Comparison of ENCODE assay signal across 10 cellular contexts in genomic region chr10:96334888-96335526, GRCh38. TPM values are rescaled to one million over a fixed set of nuclear protein-coding genes. Genes with fewer than 3 reads are reported as not detected.
DNase-seq lines count a peak whose midpoint lies in the region; ATAC-seq and TF ChIP-seq lines count a peak whose summit lies in the region.
"Had no signal": no experiment of that assay in that cellular context is flagged by ENCODE, and none has a peak within 500 bp of the region (broad histone marks: within the 10 kb centered on the region; RNA-seq: fewer than 3 reads in every experiment).

No MANE protein-coding gene starts in this region.

- H3K9me3 ChIP-seq in Panc1 (ENCODE audit: control insufficient read depth, insufficient read depth, low read depth, low read length): no peaks in the 10 kb centered on the region
- H3K9me3 ChIP-seq in trophoblast cell (ENCODE audit: insufficient read depth, low read depth, low read length): no peaks in the 10 kb centered on the region

- intact Hi-C loops in Panc1 (cut with micrococcal nuclease; ENCODE audit: unreplicated experiment): no loop called here

- DNase-seq in BJ (ENCODE audit: low read depth) (no peak), GM20000 (ENCODE audit: low spot score) (no peak), Panc1 (ENCODE audit: low read depth, low spot score) (peak; percentile 35), fibroblast of pulmonary artery (ENCODE audit: low read depth) (peak; percentile 57), trophoblast cell (peak; percentile 18 to 73), NCI-H187 (lab: John Stamatoyannopoulos, UW) (no peak)

- no peak overlapping the region for H2AK5ac ChIP-seq in trophoblast cell (ENCODE audit: low read length)

- ATAC-seq in Panc1 (peak; percentile 83), GM21528 (IDR thresholded peaks at IDR 0.05; ENCODE audit: low FRiP score, unreplicated experiment) (no peak), HG03521 (IDR thresholded peaks at IDR 0.05; ENCODE audit: unreplicated experiment) (no peak)

- H4K8ac ChIP-seq in trophoblast cell (ENCODE audit: low read depth, low read length): no peak overlapping the region

- POLR2A ChIA-PET in BJ (lab: Charles Lee): no interaction called here
- POLR2A ChIA-PET in Panc1 (lab: Charles Lee): no interaction called here

- H2AFZ ChIP-seq in trophoblast cell (ENCODE audit: insufficient read depth, low read length, poor library complexity): no peak overlapping the region

- H3K14ac ChIP-seq in trophoblast cell (ENCODE audit: low read length): no peak overlapping the region

- H3K79me1 ChIP-seq in trophoblast cell (ENCODE audit: low read length): no peaks in the 10 kb centered on the region

- H3K23ac ChIP-seq in trophoblast cell (ENCODE audit: low read length): no peak overlapping the region

- H3K27me3 ChIP-seq in BJ (ENCODE audit: control insufficient read depth, insufficient read depth, low read length) (no peaks in the 10 kb centered on the region), Panc1 (ENCODE audit: control insufficient read depth, insufficient read depth, low read length) (peaks cover 27% of the 10 kb centered on the region), trophoblast cell (ENCODE audit: insufficient read depth, low read length) (no peaks in the 10 kb centered on the region)

- no peak overlapping the region for H2BK120ac ChIP-seq in trophoblast cell (ENCODE audit: insufficient read depth, low read length, poor library complexity)

- H3K79me2 ChIP-seq in trophoblast cell (ENCODE audit: control insufficient read depth, insufficient read depth, low read length, poor library complexity): no peaks in the 10 kb centered on the region

- H3K4me3 ChIP-seq in BJ (ENCODE audit: low read depth, low read length) (no peak overlapping the region), Panc1 (ENCODE audit: low read depth in 2 of 2, low read length in 2 of 2) (no peak overlapping the region), fibroblast of pulmonary artery (replicated peaks; ENCODE audit: low read depth, low read length) (no peak overlapping the region), trophoblast cell (ENCODE audit: low read depth, low read length) (no peak overlapping the region)

- no TSS peak for BruUV-seq in Panc1 (replicated peaks; lab: Mats Ljungman, UMichigan)

- H3K18ac ChIP-seq in trophoblast cell (ENCODE audit: low read length): no peak overlapping the region

- H4K91ac ChIP-seq in trophoblast cell (ENCODE audit: low read depth, low read length): no peak overlapping the region

- CTCF ChIA-PET in BJ (lab: Yijun Ruan, JAX): interaction anchor here (0.7 to 3.3 kb wide), 14 partner anchors 11 to 324 kb away, joined by 3 to 28 read pairs (median 4); no protein-coding TSS in a partner anchor
- CTCF ChIA-PET in Panc1 (lab: Charles Lee): interaction anchor here (0.7 to 1.5 kb wide), 4 partner anchors 35 to 1105 kb away, joined by 3 to 5 read pairs (median 4); no protein-coding TSS in a partner anchor

- H3K27ac ChIP-seq in Panc1 (ENCODE audit: low read length) (no peak overlapping the region), trophoblast cell (ENCODE audit: low read depth, low read length) (no peak overlapping the region)

- no peaks in the 10 kb centered on the region for H3K4me1 ChIP-seq in Panc1 (ENCODE audit: control insufficient read depth, insufficient read depth, low read length)
- H3K4me1 ChIP-seq in trophoblast cell (ENCODE audit: control insufficient read depth in 1 of 2, insufficient read depth in 2 of 2, low read length in 2 of 2): no peaks in the 10 kb centered on the region

- TF ChIP-seq CTCF in BJ (IDR thresholded peaks at IDR 0.05; ENCODE audit: insufficient read depth, low read depth, low read length) (peak; percentile 87), GM20000 (IDR thresholded peaks at IDR 0.05; ENCODE audit: extremely low read depth, missing control alignments) (peak; percentile 44), Panc1 (IDR thresholded peaks at IDR 0.05) (peak; percentile 93), fibroblast of pulmonary artery (IDR thresholded peaks at IDR 0.05; ENCODE audit: low read length, missing control alignments) (peak; percentile 88)

- in situ Hi-C loops in Panc1 (cut with HindIII; ENCODE audit: low pct_unique_long_range_greater_than_20kb, low sequenced_read_pairs): no loop called here

- H3K36me3 ChIP-seq in BJ (ENCODE audit: control insufficient read depth, insufficient read depth, low read length) (no peaks in the 10 kb centered on the region), Panc1 (ENCODE audit: control insufficient read depth, insufficient read depth, low read length) (no peaks in the 10 kb centered on the region), trophoblast cell (ENCODE audit: control insufficient read depth in 1 of 2, insufficient read depth in 2 of 2, low read length in 2 of 2) (no peaks in the 10 kb centered on the region)

- no peak overlapping the region for H4K12ac ChIP-seq in trophoblast cell (ENCODE audit: low read depth, low read length)

- no CpG with 5 or more reads among the region's 4 CpGs for WGBS in trophoblast cell (ENCODE audit: extremely low coverage, insufficient coverage, insufficient read length)

- H3K4me2 ChIP-seq in trophoblast cell (ENCODE audit: low read length): no peak overlapping the region

- no peak overlapping the region for H2BK12ac ChIP-seq in trophoblast cell (ENCODE audit: low read length)

- no peak overlapping the region for H3K4ac ChIP-seq in trophoblast cell (ENCODE audit: low read depth, low read length)

- H2BK5ac ChIP-seq in trophoblast cell (ENCODE audit: low read depth, low read length, poor library complexity): no peak overlapping the region

- no peak overlapping the region for H3K9ac ChIP-seq in trophoblast cell (ENCODE audit: low read length)

RNA-seq across cellular contexts. Expression of gene OPALIN, which starts 23.8 kb away (rescaled TPM):
- polyA plus RNA-seq in BJ (2011; rRNA removed): not detected in 2 replicates
- polyA minus RNA-seq in BJ (2011; rRNA and poly(A)+ RNA removed): not detected in 2 replicates
- not detected for total RNA-seq in Panc1 (2021; ENCODE audit: unreplicated experiment)
- polyA plus RNA-seq in Panc1 (2012; ENCODE audit: insufficient read length): not detected
- 0.01 and 0.04 TPM in 2 replicates for polyA plus RNA-seq in trophoblast cell (2013)
- total RNA-seq: subcutaneous adipose tissue had no signal
- polyA plus RNA-seq: IgD-negative memory B cell had no signal

RNA-seq across cellular contexts. Expression of gene DNTT, which starts 30.8 kb away (rescaled TPM):
- polyA plus RNA-seq in BJ (2011; rRNA removed): not detected in 2 replicates
- not detected in 2 replicates for polyA minus RNA-seq in BJ (2011; rRNA and poly(A)+ RNA removed)
- total RNA-seq in Panc1 (2021; ENCODE audit: unreplicated experiment): not detected
- not detected for polyA plus RNA-seq in Panc1 (2012; ENCODE audit: insufficient read length)
- not detected in 2 replicates for polyA plus RNA-seq in trophoblast cell (2013)
- total RNA-seq: subcutaneous adipose tissue had no signal

Comparison
In these comparisons a context has a peak if more than half of its experiments do, and no peak if none do; other contexts are left out.
1. DNase-seq: peak in Panc1 (single experiment), fibroblast of pulmonary artery (single experiment) and trophoblast cell (2 of 2); none in BJ (single experiment), GM20000 (single experiment) and NCI-H187 (0 of 2).
2. Peak in every context shown above with its lines, with median percentiles within 50 percentile points of each other: CTCF ChIP-seq.